22 cellular contexts compared by ENCODE assay signal in the genomic region with DNA sequence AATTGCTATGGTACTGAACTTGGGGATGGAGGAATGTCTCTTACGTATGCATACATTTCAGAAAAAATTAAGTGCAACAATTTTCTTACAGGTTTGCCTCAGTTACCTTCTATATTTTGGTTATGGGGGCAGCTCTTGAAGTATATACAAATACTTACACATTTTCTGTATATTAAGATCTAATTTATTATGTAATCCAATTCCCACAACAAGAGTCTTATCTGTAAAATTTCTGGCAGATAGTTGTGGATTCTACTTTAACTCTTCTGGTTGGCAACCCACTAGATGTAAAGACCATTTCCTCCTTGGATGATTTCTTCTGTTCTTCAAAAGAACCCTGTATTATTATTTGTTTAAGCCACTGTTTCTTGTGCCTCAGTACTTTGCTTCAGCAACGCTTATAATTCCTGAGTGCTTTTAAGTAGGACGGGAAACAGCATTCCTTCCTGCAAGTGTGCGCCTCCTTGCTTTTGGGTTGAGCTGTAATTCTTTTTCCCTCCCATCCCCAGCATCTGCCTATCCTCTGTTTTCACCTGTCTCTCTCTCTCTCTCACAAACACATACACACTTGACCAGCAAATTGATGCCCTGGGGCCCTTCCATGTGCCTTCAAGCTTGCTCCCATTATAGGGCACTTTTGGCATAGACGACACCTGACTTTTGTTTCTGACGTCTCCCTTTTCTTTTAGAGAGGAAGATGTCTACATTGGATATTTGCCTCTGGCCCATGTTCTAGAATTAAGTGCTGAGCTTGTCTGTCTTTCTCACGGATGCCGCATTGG.
"Had no signal": no experiment of that assay in that cellular context is flagged by ENCODE, and none has a peak within 500 bp of the region (broad histone marks: within the 10 kb centered on the region; RNA-seq: fewer than 3 reads in every experiment).

No MANE protein-coding gene starts in this region.

- H3K4me1 ChIP-seq: pancreas had no signal

- FAIRE-seq: endometrium, pancreas had no signal

- H3K27me3 ChIP-seq: heart right ventricle, pancreas, right atrium auricular region had no signal

- H3K9me3 ChIP-seq: heart right ventricle, lower lobe of right lung, mucosa of descending colon, pancreas, psoas muscle, right atrium auricular region had no signal

- H3K27ac ChIP-seq: heart right ventricle, lower lobe of right lung, pancreas, psoas muscle, right atrium auricular region, VCaP had no signal

- H3K4me3 ChIP-seq: heart right ventricle, lower lobe of right lung, mucosa of descending colon, pancreas, psoas muscle, right atrium auricular region had no signal

- ATAC-seq: activated CD8-positive, alpha-beta memory T cell treated with anti-CD3 and anti-CD28 coated beads, Interleukin-2, amount 10 ng/mL, durations not matched to agents 7 days and 5 days; activated CD8-positive, alpha-beta T cell treated with anti-CD3 and anti-CD28 coated beads for 36 hours; heart right ventricle; lower lobe of right lung; mucosa of descending colon; pancreas; psoas muscle; stimulated activated naive CD8-positive, alpha-beta T cell treated with anti-CD3 and anti-CD28 coated beads, Interleukin-15, Interleukin-2, amounts not matched to agents 100 U/mL and 50 U/mL, for 24 hours had no signal

- DNase-seq: activated CD4-positive, alpha-beta T cell treated with anti-CD3 and anti-CD28 coated beads, Interleukin-2, amount 10 ng/mL, durations not matched to agents 7 days and 5 days; activated CD4-positive, CD25-positive, alpha-beta regulatory T cell treated with anti-CD3 and anti-CD28 coated beads, Interleukin-2, amount 50 U/mL, for 72 hours; activated CD8-positive, alpha-beta memory T cell treated with anti-CD3 and anti-CD28 coated beads, Interleukin-2, amount 10 ng/mL, durations not matched to agents 7 days and 5 days; activated CD8-positive, alpha-beta T cell treated with anti-CD3 and anti-CD28 coated beads for 36 hours; activated effector memory CD4-positive, alpha-beta T cell treated with anti-CD3 and anti-CD28 coated beads, Interleukin-2, amount 50 U/mL, for 16 hours; activated naive CD4-positive, alpha-beta T cell treated with anti-CD3 and anti-CD28 coated beads, Interleukin-2, amount 10 ng/mL, durations not matched to agents 7 days and 5 days; activated T-cell treated with anti-CD3 and anti-CD28 coated beads for 4 hours; caudate nucleus; effector CD4-positive, alpha-beta T cell; heart right ventricle; kidney; lower lobe of right lung; mesendoderm; mucosa of descending colon; nephron progenitor cell; pancreas; psoas muscle; stimulated activated CD4-positive, alpha-beta T cell treated with anti-CD3 and anti-CD28 coated beads, Interleukin-4, amount 100 ng/mL, for 4 hours; stimulated activated naive CD8-positive, alpha-beta T cell treated with anti-CD3 and anti-CD28 coated beads, Interleukin-15, Interleukin-2, amounts not matched to agents 100 U/mL and 50 U/mL, for 24 hours had no signal
